Comparison of ENCODE assay signal across 37 cellular contexts in genomic region chr6:167272156-167272555, GRCh38. TPM values are rescaled to one million over a fixed set of nuclear protein-coding genes. Genes with fewer than 3 reads are reported as not detected.
"Had no signal": no experiment of that assay in that cellular context is flagged by ENCODE, and none has a peak within 500 bp of the region (broad histone marks: within the 10 kb centered on the region; RNA-seq: fewer than 3 reads in every experiment).

No MANE protein-coding gene starts in this region.

- H3K36me3 Mint-ChIP-seq: activated naive CD8-positive, alpha-beta T cell had no signal

- H3K4me1 Mint-ChIP-seq: activated B cell treated with CpG ODN at 0.5 μM for 24 hours; activated T-helper 17 cell treated with anti-CD3 and anti-CD28 coated beads, Interleukin-2, amount 50 U/mL, for 72 hours; central memory CD8-positive, alpha-beta T cell; T-helper 17 cell had no signal

- H3K36me3 ChIP-seq: brain microvascular endothelial cell, gastrocnemius medialis, heart left ventricle, WERI-Rb-1 had no signal

- H3K4me3 ChIP-seq: gastrocnemius medialis, heart left ventricle had no signal

- H3K9me3 ChIP-seq: gastrocnemius medialis, heart left ventricle had no signal

- ATAC-seq: activated CD4-positive, CD25-positive, alpha-beta regulatory T cell treated with anti-CD3 and anti-CD28 coated beads, Interleukin-2, amount 50 U/mL, for 24 hours; activated CD8-positive, alpha-beta T cell treated with anti-CD3 and anti-CD28 coated beads for 36 hours; activated T-cell treated with anti-CD3 and anti-CD28 coated beads, Interleukin-2, amount 50 U/mL, for 4 hours; activated T-helper 17 cell treated with anti-CD3 and anti-CD28 coated beads, Interleukin-2, amount 50 U/mL, for 72 hours; esophagus mucosa; foreskin keratinocyte; gastrocnemius medialis; heart left ventricle; T-helper 17 cell had no signal

- H3K9me3 Mint-ChIP-seq: activated B cell treated with CpG ODN at 0.5 μM for 24 hours; activated CD8-positive, alpha-beta T cell treated with anti-CD3 and anti-CD28 coated beads for 36 hours; activated T-cell treated with anti-CD3 and anti-CD28 coated beads, Interleukin-2, amount 50 U/mL, for 4 hours; activated T-helper 17 cell treated with anti-CD3 and anti-CD28 coated beads, Interleukin-2, amount 50 U/mL, for 72 hours; central memory CD8-positive, alpha-beta T cell; T-helper 2 cell treated with Interferon-gamma antibody and Interleukin-4, amounts not matched to agents 5 μg/mL and 100 μg/mL, for 36 hours had no signal

- H3K27me3 ChIP-seq: brain microvascular endothelial cell, foreskin keratinocyte, gastrocnemius medialis had no signal

- DNase-seq: activated B cell treated with CpG ODN at 0.5 μM for 24 hours; activated CD4-positive, alpha-beta T cell treated with anti-CD3 and anti-CD28 coated beads for 48 hours; activated CD4-positive, alpha-beta T cell treated with anti-CD3 and anti-CD28 coated beads, Interleukin-2, amount 50 U/mL, for 1 hour; activated CD4-positive, alpha-beta T cell treated with anti-CD3 and anti-CD28 coated beads, Interleukin-2, amount 50 U/mL, for 48 hours; activated CD8-positive, alpha-beta memory T cell treated with anti-CD3 and anti-CD28 coated beads for 24 hours; activated CD8-positive, alpha-beta T cell treated with anti-CD3 and anti-CD28 coated beads for 36 hours; activated effector memory CD4-positive, alpha-beta T cell treated with Interleukin-2 at 50 U/mL for 16 hours; activated gamma-delta T cell treated with Interleukin-2 at 50 U/mL for 16 hours; activated naive CD4-positive, alpha-beta T cell treated with anti-CD3 and anti-CD28 coated beads, Interleukin-2, amount 50 U/mL, for 16 hours; activated naive CD4-positive, alpha-beta T cell treated with Interleukin-2 at 50 U/mL for 16 hours; activated T-cell treated with anti-CD3 and anti-CD28 coated beads, Interleukin-2, amount 50 U/mL, for 4 hours; amniotic stem cell; anterior cingulate cortex; brain microvascular endothelial cell; cortex of kidney; effector CD8-positive, alpha-beta T cell; foreskin keratinocyte; gastrocnemius medialis; glutamatergic neuron; heart left ventricle; T-helper 1 cell; T-helper 17 cell; T1000; WERI-Rb-1 had no signal

- H3K4me1 ChIP-seq: foreskin keratinocyte, gastrocnemius medialis, heart left ventricle had no signal

- H3K4me3 Mint-ChIP-seq: activated B cell treated with CpG ODN at 0.5 μM for 24 hours; activated CD8-positive, alpha-beta T cell treated with anti-CD3 and anti-CD28 coated beads for 36 hours; activated naive CD8-positive, alpha-beta T cell; activated T-cell treated with anti-CD3 and anti-CD28 coated beads, Interleukin-2, amount 50 U/mL, for 4 hours; activated T-helper 17 cell treated with anti-CD3 and anti-CD28 coated beads, Interleukin-2, amount 50 U/mL, for 72 hours; central memory CD8-positive, alpha-beta T cell; T-helper 17 cell; T-helper 2 cell treated with Interferon-gamma antibody and Interleukin-4, amounts not matched to agents 5 μg/mL and 100 μg/mL, for 36 hours had no signal

- H3K27ac ChIP-seq: brain microvascular endothelial cell, foreskin keratinocyte, gastrocnemius medialis, heart left ventricle, WERI-Rb-1 had no signal

- H3K27ac Mint-ChIP-seq: activated B cell treated with CpG ODN at 0.5 μM for 24 hours; activated CD8-positive, alpha-beta T cell treated with anti-CD3 and anti-CD28 coated beads for 36 hours; activated naive CD8-positive, alpha-beta T cell; activated T-helper 17 cell treated with anti-CD3 and anti-CD28 coated beads, Interleukin-2, amount 50 U/mL, for 72 hours; T-helper 17 cell; T-helper 2 cell treated with Interferon-gamma antibody and Interleukin-4, amounts not matched to agents 5 μg/mL and 100 μg/mL, for 36 hours had no signal

- FAIRE-seq: astrocyte, bronchial epithelial cell had no signal

RNA-seq across cellular contexts. Expression of gene UNC93A, which starts 19.0 kb away (rescaled TPM):
- total RNA-seq: activated B cell treated with CpG ODN at 0.5 μM for 24 hours; activated CD8-positive, alpha-beta T cell treated with anti-CD3 and anti-CD28 coated beads for 36 hours; activated T-cell treated with anti-CD3 and anti-CD28 coated beads, Interleukin-2, amount 50 U/mL, for 4 hours; activated T-helper 17 cell treated with anti-CD3 and anti-CD28 coated beads, Interleukin-2, amount 50 U/mL, for 72 hours; astrocyte; bronchial epithelial cell; cardiac septum; cerebellum; dermis microvascular lymphatic vessel endothelial cell; epithelial cell of proximal tubule; foreskin keratinocyte; gastrocnemius medialis; heart left ventricle; T-helper 17 cell had no signal
- polyA plus RNA-seq: adipose tissue, foreskin keratinocyte, heart left ventricle had no signal

RNA-seq across cellular contexts. Expression of gene TTLL2, which starts 52.7 kb away (rescaled TPM):
- total RNA-seq: activated B cell treated with CpG ODN at 0.5 μM for 24 hours; activated CD8-positive, alpha-beta T cell treated with anti-CD3 and anti-CD28 coated beads for 36 hours; activated T-cell treated with anti-CD3 and anti-CD28 coated beads, Interleukin-2, amount 50 U/mL, for 4 hours; activated T-helper 17 cell treated with anti-CD3 and anti-CD28 coated beads, Interleukin-2, amount 50 U/mL, for 72 hours; astrocyte; bronchial epithelial cell; cardiac septum; cerebellum; dermis microvascular lymphatic vessel endothelial cell; epithelial cell of proximal tubule; esophagus mucosa; foreskin keratinocyte; gastrocnemius medialis; heart left ventricle; T-helper 17 cell had no signal
- polyA plus RNA-seq: adipose tissue, foreskin keratinocyte, heart left ventricle had no signal
